In the genomic region with DNA sequence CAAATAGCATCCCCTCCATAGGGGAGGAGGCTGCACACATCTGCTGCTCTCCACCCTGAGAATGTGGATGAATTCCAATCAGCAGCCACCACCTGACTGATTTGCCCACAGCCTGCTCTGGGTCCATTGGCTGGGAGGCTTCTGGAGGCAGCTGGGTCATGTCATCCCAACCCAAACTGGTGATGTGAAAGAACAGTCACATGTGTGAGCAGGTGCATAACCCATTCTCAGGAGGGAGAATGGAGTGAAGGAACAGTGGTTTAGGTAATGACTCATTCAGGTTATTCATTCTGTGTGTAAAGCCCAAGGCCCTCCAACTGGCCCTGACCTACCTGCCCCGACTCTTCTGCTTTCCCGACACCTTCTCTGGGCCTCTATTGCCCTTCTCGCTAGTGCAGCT, we compare ENCODE assay signal across 12 cellular contexts.
DNase-seq lines count a peak whose midpoint lies in the region; ATAC-seq lines count a peak whose summit lies in the region.
"Had no signal": no experiment of that assay in that cellular context is flagged by ENCODE, and none has a peak within 500 bp of the region (broad histone marks: within the 10 kb centered on the region; RNA-seq: fewer than 3 reads in every experiment).

No MANE protein-coding gene starts in this region.

- ATAC-seq in GM21381 (IDR thresholded peaks at IDR 0.05; ENCODE audit: unreplicated experiment) (peak; percentile 72), HG03103 (IDR thresholded peaks at IDR 0.05; ENCODE audit: low read depth, unreplicated experiment) (peak; percentile 57)

- POLR2A ChIA-PET in activated CD4-positive, alpha-beta memory T cell treated with anti-CD3 and anti-CD28 coated beads for 36 hours (lab: Charles Lee), result interaction anchor here (0.8 kb wide), 1 partner anchor 15 kb away, joined by 3 read pairs; no protein-coding TSS in a partner anchor
- POLR2A ChIA-PET in activated CD4-positive, alpha-beta memory T cell treated with anti-CD3 and anti-CD28 coated beads, Interleukin-2, amount 10 ng/mL, durations not matched to agents 7 days and 5 days (lab: Charles Lee), result interaction anchor here (1.2 kb wide), 1 partner anchor 17 kb away, joined by 4 read pairs; no protein-coding TSS in a partner anchor

- H3K27me3 Mint-ChIP-seq in activated CD4-positive, alpha-beta memory T cell treated with anti-CD3 and anti-CD28 coated beads for 36 hours, result no peaks in the 10 kb centered on the region
- H3K27me3 Mint-ChIP-seq in activated CD4-positive, alpha-beta memory T cell treated with anti-CD3 and anti-CD28 coated beads, Interleukin-2, amount 10 ng/mL, durations not matched to agents 7 days and 5 days, result no peaks in the 10 kb centered on the region

- no peak overlapping the region for H3K4me3 Mint-ChIP-seq in activated CD4-positive, alpha-beta memory T cell treated with anti-CD3 and anti-CD28 coated beads for 36 hours
- H3K4me3 Mint-ChIP-seq in activated CD4-positive, alpha-beta memory T cell treated with anti-CD3 and anti-CD28 coated beads, Interleukin-2, amount 10 ng/mL, durations not matched to agents 7 days and 5 days, result no peak overlapping the region
- H3K4me3 Mint-ChIP-seq: immature natural killer cell had no signal

- CTCF ChIA-PET in activated CD4-positive, alpha-beta memory T cell treated with anti-CD3 and anti-CD28 coated beads for 36 hours (lab: Charles Lee), result no interaction called here
- CTCF ChIA-PET in activated CD4-positive, alpha-beta memory T cell treated with anti-CD3 and anti-CD28 coated beads, Interleukin-2, amount 10 ng/mL, durations not matched to agents 7 days and 5 days (lab: Charles Lee), result no interaction called here

- intact Hi-C loops in activated CD4-positive, alpha-beta memory T cell treated with anti-CD3 and anti-CD28 coated beads for 36 hours (cut with micrococcal nuclease), result no loop called here

- DNase-seq in activated CD4-positive, alpha-beta memory T cell treated with anti-CD3 and anti-CD28 coated beads for 36 hours, result peak; percentile 43
- DNase-seq in activated CD4-positive, alpha-beta memory T cell treated with anti-CD3 and anti-CD28 coated beads, Interleukin-2, amount 10 ng/mL, durations not matched to agents 7 days and 5 days, result no peak
- DNase-seq in myocyte (ENCODE audit: low read depth) (peak; percentile 55), amniotic stem cell (lab: John Stamatoyannopoulos, UW) (no peak), AML-193 (lab: John Stamatoyannopoulos, UW) (no peak), COLO829 (ENCODE audit: low spot score) (no peak)
- DNase-seq: immature natural killer cell, NCI-H1092, OCI-M1, uterus had no signal

- H3K9me3 Mint-ChIP-seq in activated CD4-positive, alpha-beta memory T cell treated with anti-CD3 and anti-CD28 coated beads for 36 hours, result peaks cover 6% of the 10 kb centered on the region
- H3K9me3 Mint-ChIP-seq in activated CD4-positive, alpha-beta memory T cell treated with anti-CD3 and anti-CD28 coated beads, Interleukin-2, amount 10 ng/mL, durations not matched to agents 7 days and 5 days, result no peaks in the 10 kb centered on the region

- H3K27ac Mint-ChIP-seq in activated CD4-positive, alpha-beta memory T cell treated with anti-CD3 and anti-CD28 coated beads for 36 hours, result no peak overlapping the region
- H3K27ac Mint-ChIP-seq in activated CD4-positive, alpha-beta memory T cell treated with anti-CD3 and anti-CD28 coated beads, Interleukin-2, amount 10 ng/mL, durations not matched to agents 7 days and 5 days, result no peak overlapping the region
- H3K27ac Mint-ChIP-seq: immature natural killer cell had no signal

- H3K36me3 Mint-ChIP-seq in activated CD4-positive, alpha-beta memory T cell treated with anti-CD3 and anti-CD28 coated beads for 36 hours, result peaks cover 3% of the 10 kb centered on the region
- H3K36me3 Mint-ChIP-seq in activated CD4-positive, alpha-beta memory T cell treated with anti-CD3 and anti-CD28 coated beads, Interleukin-2, amount 10 ng/mL, durations not matched to agents 7 days and 5 days (ENCODE audit: low read depth), result peaks cover 3% of the 10 kb centered on the region

- H3K4me1 Mint-ChIP-seq in activated CD4-positive, alpha-beta memory T cell treated with anti-CD3 and anti-CD28 coated beads for 36 hours (ENCODE audit: low read depth), result peaks cover 48% of the 10 kb centered on the region
- peaks cover 37% of the 10 kb centered on the region for H3K4me1 Mint-ChIP-seq in activated CD4-positive, alpha-beta memory T cell treated with anti-CD3 and anti-CD28 coated beads, Interleukin-2, amount 10 ng/mL, durations not matched to agents 7 days and 5 days

Comparison
In these comparisons a context has a peak if more than half of its experiments do, and no peak if none do; other contexts are left out.
1. DNase-seq: peak in activated CD4-positive, alpha-beta memory T cell treated with anti-CD3 and anti-CD28 coated beads for 36 hours (single experiment) and myocyte (single experiment); none in activated CD4-positive, alpha-beta memory T cell treated with anti-CD3 and anti-CD28 coated beads, Interleukin-2, amount 10 ng/mL, durations not matched to agents 7 days and 5 days (single experiment), amniotic stem cell (single experiment), AML-193 (0 of 2) and COLO829 (single experiment).